In genomic region chr2:38093503-38093902, GRCh38 we compare ENCODE assay signal across 16 cellular contexts. TPM values are rescaled to one million over a fixed set of nuclear protein-coding genes. Genes with fewer than 3 reads are reported as not detected.
DNase-seq lines count a peak whose midpoint lies in the region; TF ChIP-seq lines count a peak whose summit lies in the region.
"Had no signal": no experiment of that assay in that cellular context is flagged by ENCODE, and none has a peak within 500 bp of the region (broad histone marks: within the 10 kb centered on the region; RNA-seq: fewer than 3 reads in every experiment).

No MANE protein-coding gene starts in this region.

- no peak overlapping the region for H3K4me3 Mint-ChIP-seq in osteocyte (ENCODE audit: unreplicated experiment)
- H3K4me3 Mint-ChIP-seq: activated CD8-positive, alpha-beta memory T cell treated with anti-CD3 and anti-CD28 coated beads, Interleukin-2, amount 10 ng/mL, durations not matched to agents 7 days and 5 days; activated naive CD8-positive, alpha-beta T cell; CD4-positive, alpha-beta T cell; nephron progenitor cell had no signal

- peak overlapping the region in 3 of 4 donors; percentile 45 to 81 (median 79) for H3K27ac ChIP-seq in esophagus squamous epithelium
- H3K27ac ChIP-seq in suprapubic skin = no peak overlapping the region
- H3K27ac ChIP-seq: VCaP had no signal

- H3K9me3 Mint-ChIP-seq in osteocyte (ENCODE audit: unreplicated experiment) = no peaks in the 10 kb centered on the region
- H3K9me3 Mint-ChIP-seq: CD4-positive, alpha-beta T cell; nephron progenitor cell had no signal

- no peak for TF ChIP-seq EP300 in suprapubic skin (IDR thresholded peaks at IDR 0.05)

- peaks cover 2% of the 10 kb centered on the region for H3K36me3 Mint-ChIP-seq in osteocyte (ENCODE audit: unreplicated experiment)
- H3K36me3 Mint-ChIP-seq: activated CD8-positive, alpha-beta memory T cell treated with anti-CD3 and anti-CD28 coated beads, Interleukin-2, amount 10 ng/mL, durations not matched to agents 7 days and 5 days; activated naive CD8-positive, alpha-beta T cell had no signal

- TF ChIP-seq CTCF in esophagus squamous epithelium (IDR thresholded peaks at IDR 0.05) = no peak
- TF ChIP-seq CTCF in osteocyte (IDR thresholded peaks at IDR 0.05) = no peak
- no peak for TF ChIP-seq CTCF in suprapubic skin (IDR thresholded peaks at IDR 0.05)

- peaks cover 26 to 74% (median 58%) of the 10 kb centered on the region in 3 donors for H3K4me1 ChIP-seq in esophagus squamous epithelium
- peaks cover 64% of the 10 kb centered on the region for H3K4me1 ChIP-seq in suprapubic skin

- H3K9me3 ChIP-seq in esophagus squamous epithelium (no peaks in the 10 kb centered on the region), suprapubic skin (no peaks in the 10 kb centered on the region)
- H3K9me3 ChIP-seq: upper lobe of left lung had no signal

- H3K4me3 ChIP-seq in esophagus squamous epithelium (no peak overlapping the region), suprapubic skin (no peak overlapping the region)
- H3K4me3 ChIP-seq: upper lobe of left lung had no signal

- H3K27ac Mint-ChIP-seq in osteocyte (ENCODE audit: unreplicated experiment) = peak overlapping the region; percentile 88
- H3K27ac Mint-ChIP-seq: activated CD8-positive, alpha-beta memory T cell treated with anti-CD3 and anti-CD28 coated beads, Interleukin-2, amount 10 ng/mL, durations not matched to agents 7 days and 5 days; activated naive CD8-positive, alpha-beta T cell; CD4-positive, alpha-beta T cell; nephron progenitor cell had no signal

- TF ChIP-seq POLR2A in esophagus squamous epithelium (IDR thresholded peaks at IDR 0.05) (no peak), suprapubic skin (IDR thresholded peaks at IDR 0.05) (no peak)

- H3K27me3 ChIP-seq in esophagus squamous epithelium (peaks cover 0 to 3% (median 0%) of the 10 kb centered on the region in 4 donors), suprapubic skin (no peaks in the 10 kb centered on the region)
- H3K27me3 ChIP-seq: upper lobe of left lung had no signal

- H3K4me1 Mint-ChIP-seq in osteocyte (ENCODE audit: unreplicated experiment) = peaks cover 68% of the 10 kb centered on the region

- no peaks in the 10 kb centered on the region for H3K36me3 ChIP-seq in esophagus squamous epithelium
- H3K36me3 ChIP-seq in suprapubic skin = no peaks in the 10 kb centered on the region
- H3K36me3 ChIP-seq: upper lobe of left lung had no signal

- intact Hi-C loops in esophagus squamous epithelium (cut with DNase I) = no loop called here

- no peaks in the 10 kb centered on the region for H3K27me3 Mint-ChIP-seq in osteocyte (ENCODE audit: unreplicated experiment)

- DNase-seq in NCI-H82 (lab: John Stamatoyannopoulos, UW) = peak; percentile 53
- no peak for DNase-seq in NCI-H82 treated with DMSO at 0.1 percent for 48 hours (lab: John Stamatoyannopoulos, UW; ENCODE audit: unreplicated experiment)
- peak; percentile 19 for DNase-seq in OCI-M1 (lab: John Stamatoyannopoulos, UW)
- no peak for DNase-seq in esophagus squamous epithelium (lab: John Stamatoyannopoulos, UW)
- DNase-seq in osteocyte (ENCODE audit: extremely low spot score, unreplicated experiment) = no peak
- DNase-seq in DMS53 (lab: John Stamatoyannopoulos, UW) = no peak
- DNase-seq in suprapubic skin (ENCODE audit: low spot score in 2 of 2) = no peak
- DNase-seq in iPS-NIHi11 (ENCODE audit: low spot score) = no peak
- DNase-seq: 8988T; activated CD8-positive, alpha-beta memory T cell treated with anti-CD3 and anti-CD28 coated beads, Interleukin-2, amount 10 ng/mL, durations not matched to agents 7 days and 5 days; CD4-positive, alpha-beta T cell; nephron progenitor cell; stimulated activated CD4-positive, alpha-beta T cell treated with anti-CD3 and anti-CD28 coated beads, Interleukin-2, amount 100 ng/mL, for 48 hours; upper lobe of left lung had no signal

- 50 to 73% methylated on average over 1 of the region's 1 CpG for WGBS in esophagus squamous epithelium, 2 donors
- WGBS in suprapubic skin = 100% methylated on average over 1 of the region's 1 CpG

RNA-seq across cellular contexts. Expression of gene CYP1B1, which starts 17.6 kb away (rescaled TPM):
- total RNA-seq in esophagus squamous epithelium = 10 to 100 TPM in 2 of 4 donors, 1 to 10 TPM in 2; 1.0 to 20.6 (median 12.8) TPM
- total RNA-seq in osteocyte = 137 and 145 TPM in 2 replicates
- 10 to 100 TPM; 10.7 to 19.6 (median 12.8) TPM for total RNA-seq in suprapubic skin

Comparison
In these comparisons a context has a peak if more than half of its experiments do, and no peak if none do; other contexts are left out.
1. DNase-seq: peak in NCI-H82 (single experiment) and OCI-M1 (single experiment); none in NCI-H82 treated with DMSO at 0.1 percent for 48 hours (single experiment), esophagus squamous epithelium (single experiment), osteocyte (single experiment), DMS53 (single experiment), suprapubic skin (0 of 2) and iPS-NIHi11 (single experiment).